ENCODE assay signal across 21 cellular contexts in genomic region chr4:37982736-37983135, GRCh38. TPM values are rescaled to one million over a fixed set of nuclear protein-coding genes. Genes with fewer than 3 reads are reported as not detected.
DNase-seq lines count a peak whose midpoint lies in the region; ATAC-seq and TF ChIP-seq lines count a peak whose summit lies in the region.
"Had no signal": no experiment of that assay in that cellular context is flagged by ENCODE, and none has a peak within 500 bp of the region (broad histone marks: within the 10 kb centered on the region; RNA-seq: fewer than 3 reads in every experiment).

No MANE protein-coding gene starts in this region.

- TF ChIP-seq RAD21 in SK-N-SH (IDR thresholded peaks at IDR 0.05; ENCODE audit: low read length), result no peak

- H3K9ac ChIP-seq in SK-N-SH, result no peak overlapping the region
- H3K9ac ChIP-seq: KMS-11 had no signal

- H3K79me2 ChIP-seq in SK-N-SH (ENCODE audit: insufficient read depth), result peaks cover 58% of the 10 kb centered on the region; the same call in 1 of the 2 replicates

- no peak overlapping the region for H3K4me3 Mint-ChIP-seq in nephron
- H3K4me3 Mint-ChIP-seq: activated CD4-positive, alpha-beta T cell treated with anti-CD3 and anti-CD28 coated beads, Interleukin-2, amount 10 ng/mL, durations not matched to agents 24 days and 14 days; activated naive CD8-positive, alpha-beta T cell treated with anti-CD3 and anti-CD28 coated beads for 36 hours; effector memory CD8-positive, alpha-beta T cell had no signal

- peaks cover 4% of the 10 kb centered on the region for H3F3A ChIP-seq in SK-N-SH (replicated peaks; ENCODE audit: insufficient read depth)

- H4K20me1 ChIP-seq in SK-N-SH (ENCODE audit: insufficient read depth), result no peaks in the 10 kb centered on the region; the same call in 1 of the 2 replicates

- H3K36me3 ChIP-seq in SK-N-SH (replicated peaks in 1 of 2; ENCODE audit: control insufficient read depth in 1 of 2, insufficient read depth in 2 of 2, low read length in 1 of 2), result no peaks in the 10 kb centered on the region
- H3K36me3 ChIP-seq in right atrium auricular region, result no peaks in the 10 kb centered on the region
- no peaks in the 10 kb centered on the region for H3K36me3 ChIP-seq in vagina

- no peaks in the 10 kb centered on the region for H3K9me2 ChIP-seq in SK-N-SH

- DNase-seq in SK-N-SH (no peak), right atrium auricular region (ENCODE audit: low spot score) (no peak), vagina (ENCODE audit: extremely low spot score in 2 of 2) (peak in 1 of 2 donors; percentile 55), iPS-NIHi7 (ENCODE audit: extremely low spot score) (no peak), NCI-H510A (lab: John Stamatoyannopoulos, UW) (no peak)
- DNase-seq: 8988T; activated CD4-positive, alpha-beta T cell treated with anti-CD3 and anti-CD28 coated beads, Interleukin-2, amount 10 ng/mL, durations not matched to agents 24 days and 14 days; activated naive CD8-positive, alpha-beta T cell treated with anti-CD3 and anti-CD28 coated beads for 36 hours; activated T-cell treated with anti-CD3 and anti-CD28 coated beads, Interleukin-2, amount 50 U/mL, for 1 hour; C1 segment of cervical spinal cord; DMS79; effector memory CD8-positive, alpha-beta T cell; midbrain; NCI-H1092 treated with DMSO at 0.1 percent for 48 hours; NCI-H2171; stimulated activated CD4-positive, alpha-beta T cell treated with anti-CD3 and anti-CD28 coated beads, Interleukin-15, amount 100 ng/mL, for 24 hours had no signal

- H3K4me3 ChIP-seq in SK-N-SH (ENCODE audit: low read depth in 2 of 2, low read length in 1 of 2), result no peak overlapping the region
- no peak overlapping the region for H3K4me3 ChIP-seq in right atrium auricular region
- H3K4me3 ChIP-seq in vagina, result no peak overlapping the region

- no peak overlapping the region for H3K27ac ChIP-seq in SK-N-SH (ENCODE audit: low read depth in 2 of 2, low read length in 1 of 2)
- H3K27ac ChIP-seq in right atrium auricular region, result peak overlapping the region; percentile 60 to 62
- H3K27ac ChIP-seq in vagina, result peak overlapping the region; percentile 14
- H3K27ac ChIP-seq: KMS-11 had no signal

- peak overlapping the region; percentile 35; the same call in 1 of the 2 replicates for H3K4me2 ChIP-seq in SK-N-SH
- H3K4me2 ChIP-seq: KMS-11 had no signal

- POLR2A ChIA-PET in SK-N-SH (lab: Yijun Ruan, JAX), result no interaction called here

- peaks cover 8 to 10% of the 10 kb centered on the region in 2 experiments; a peak in 2 of 4 replicates for H3K4me1 ChIP-seq in SK-N-SH (ENCODE audit: control insufficient read depth in 1 of 2, insufficient read depth in 2 of 2, low read depth in 1 of 2, low read length in 1 of 2)
- H3K4me1 ChIP-seq in right atrium auricular region, result peaks cover 0 to 75% of the 10 kb centered on the region in 2 donors
- H3K4me1 ChIP-seq in vagina, result peaks cover 38% of the 10 kb centered on the region

- H3K9me3 ChIP-seq in SK-N-SH (no peaks in the 10 kb centered on the region), right atrium auricular region (no peaks in the 10 kb centered on the region), vagina (no peaks in the 10 kb centered on the region)

- no peak overlapping the region for H2AFZ ChIP-seq in SK-N-SH (ENCODE audit: low read depth)

- peak overlapping the region; percentile 73 to 91 (median 84) for H3K27ac Mint-ChIP-seq in nephron
- H3K27ac Mint-ChIP-seq: activated CD4-positive, alpha-beta T cell treated with anti-CD3 and anti-CD28 coated beads, Interleukin-2, amount 10 ng/mL, durations not matched to agents 24 days and 14 days; activated naive CD8-positive, alpha-beta T cell treated with anti-CD3 and anti-CD28 coated beads for 36 hours; effector memory CD8-positive, alpha-beta T cell had no signal

- TF ChIP-seq CTCF in SK-N-SH (IDR thresholded peaks at IDR 0.05) (no peak), right atrium auricular region (IDR thresholded peaks at IDR 0.05) (no peak), nephron (IDR thresholded peaks at IDR 0.05; ENCODE audit: unreplicated experiment in 3 of 3) (no peak), vagina (IDR thresholded peaks at IDR 0.05) (no peak)

- H3K9me3 Mint-ChIP-seq in nephron, result no peaks in the 10 kb centered on the region
- H3K9me3 Mint-ChIP-seq: activated CD4-positive, alpha-beta T cell treated with anti-CD3 and anti-CD28 coated beads, Interleukin-2, amount 10 ng/mL, durations not matched to agents 24 days and 14 days; activated naive CD8-positive, alpha-beta T cell treated with anti-CD3 and anti-CD28 coated beads for 36 hours; effector memory CD8-positive, alpha-beta T cell had no signal

- intact Hi-C loops in vagina (cut with DNase I), result no loop called here

- peaks cover 58% of the 10 kb centered on the region for H3K4me1 Mint-ChIP-seq in nephron

- WGBS in SK-N-SH (ENCODE audit: low lambda C conversion rate), result 87% methylated on average over 5 of the region's 5 CpGs

- TF ChIP-seq POLR2A in vagina (IDR thresholded peaks at IDR 0.05), result no peak

- no peaks in the 10 kb centered on the region for H3K27me3 Mint-ChIP-seq in nephron (ENCODE audit: low read depth)
- H3K27me3 Mint-ChIP-seq: activated naive CD8-positive, alpha-beta T cell treated with anti-CD3 and anti-CD28 coated beads for 36 hours; effector memory CD8-positive, alpha-beta T cell had no signal

- TF ChIP-seq EP300 in SK-N-SH (IDR thresholded peaks at IDR 0.05; ENCODE audit: borderline replicate concordance in 1 of 2, low read depth in 1 of 2, low read length in 1 of 2), result no peak

- ATAC-seq in SK-N-SH treated with all-trans-retinoic acid at 6 μM for 48 hours, result no peak
- no peak for ATAC-seq in GM19395 (IDR thresholded peaks at IDR 0.05; ENCODE audit: unreplicated experiment)
- ATAC-seq: effector memory CD8-positive, alpha-beta T cell had no signal

- CTCF ChIA-PET in SK-N-SH (lab: Yijun Ruan, JAX), result interaction anchor here (0.7 kb wide), 1 partner anchor 22 kb away, joined by 3 read pairs; no protein-coding TSS in a partner anchor

- no peaks in the 10 kb centered on the region for H3K36me3 Mint-ChIP-seq in nephron (ENCODE audit: low read depth)

- H3K27me3 ChIP-seq in SK-N-SH (ENCODE audit: insufficient read depth), result no peaks in the 10 kb centered on the region
- H3K27me3 ChIP-seq in right atrium auricular region, result no peaks in the 10 kb centered on the region
- no peaks in the 10 kb centered on the region for H3K27me3 ChIP-seq in vagina

TF ChIP-seq in SK-N-SH, 30 proteins besides CTCF, POLR2A, EP300 and RAD21:
- TF ChIP-seq NRF1 (IDR thresholded peaks at IDR 0.05; ENCODE audit: low read depth, low read length), result no peak

TF ChIP-seq in SK-N-SH treated with all-trans-retinoic acid at 6 μM for 48 hours, 23 proteins besides CTCF, POLR2A, EP300 and RAD21:
- TF ChIP-seq PPARA (CRISPR knock-in tag; IDR thresholded peaks at IDR 0.05; ENCODE audit: borderline replicate concordance) (no peak), SNAI2 (CRISPR knock-in tag; IDR thresholded peaks at IDR 0.05) (no peak), ZNF70 (CRISPR knock-in tag; IDR thresholded peaks at IDR 0.05) (no peak), OSR1 (CRISPR knock-in tag; IDR thresholded peaks at IDR 0.05) (no peak), TCF4 (CRISPR knock-in tag; IDR thresholded peaks at IDR 0.05; ENCODE audit: borderline replicate concordance) (no peak), BACH2 (CRISPR knock-in tag; IDR thresholded peaks at IDR 0.05; ENCODE audit: borderline replicate concordance) (no peak), ZNF8 (CRISPR knock-in tag; IDR thresholded peaks at IDR 0.05) (no peak), CSDC2 (CRISPR knock-in tag; IDR thresholded peaks at IDR 0.05) (no peak)

RNA-seq across cellular contexts. Expression of gene PTTG2, which starts 22.5 kb away (rescaled TPM):
- polyA plus RNA-seq in SK-N-SH (2012; rRNA removed), result not detected in 2 replicates
- polyA plus RNA-seq in SK-N-SH (2012; cell fraction: cytosol; rRNA removed), result not detected in 2 replicates
- polyA plus RNA-seq in SK-N-SH (2012; cell fraction: nucleus; rRNA removed), result not detected in 2 replicates
- total RNA-seq in right atrium auricular region (1 to 10 TPM in 1 of 2 donors, not detected in 1; 3.6 TPM), vagina (2.5 TPM)
- total RNA-seq: bronchial epithelial cell had no signal

Comparison
In these comparisons a context has a peak if more than half of its experiments do, and no peak if none do; other contexts are left out.
1. H3K27ac ChIP-seq: peak in right atrium auricular region (2 of 2) and vagina (single experiment); none in SK-N-SH (0 of 2).